20 cellular contexts compared by ENCODE assay signal in the genomic region with DNA sequence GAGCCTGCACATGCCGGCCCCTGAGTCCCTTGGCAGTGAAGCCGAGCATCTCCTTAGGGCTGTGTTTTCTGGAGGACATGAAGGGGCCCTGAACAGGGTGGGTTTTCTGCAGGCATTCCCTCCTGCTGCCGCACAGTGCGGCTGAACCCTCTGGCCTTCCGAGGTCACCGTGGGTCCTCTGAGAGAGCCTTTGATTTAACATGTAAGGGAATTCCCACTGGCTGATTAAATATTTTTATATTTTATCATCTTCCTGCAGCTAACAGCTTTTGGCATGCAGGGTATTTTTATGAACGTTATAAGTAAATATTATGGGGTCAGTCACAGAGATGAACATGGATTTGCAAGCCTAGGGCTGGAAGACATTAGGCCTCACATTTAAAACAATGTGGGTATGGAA.
DNase-seq lines count a peak whose midpoint lies in the region; ATAC-seq, FAIRE-seq and TF ChIP-seq lines count a peak whose summit lies in the region.
"Had no signal": no experiment of that assay in that cellular context is flagged by ENCODE, and none has a peak within 500 bp of the region (broad histone marks: within the 10 kb centered on the region; RNA-seq: fewer than 3 reads in every experiment).

No MANE protein-coding gene starts in this region.

- no peak for TF ChIP-seq EP300 in gastroesophageal sphincter (IDR thresholded peaks at IDR 0.05)

- H3K9me3 Mint-ChIP-seq in astrocyte (ENCODE audit: unreplicated experiment) = no peaks in the 10 kb centered on the region
- H3K9me3 Mint-ChIP-seq: activated B cell treated with CpG ODN at 0.5 μM for 24 hours; memory B cell; natural killer cell treated with Interleukin-12 subunit alpha and Interleukin-12 subunit beta and Interleukin-15 and Interleukin-18, amount 100 ng/mL, for 72 hours; T-helper 1 cell treated with Interleukin-12 subunit alpha and Interleukin-12 subunit beta and Interleukin-4 antibody, amounts not matched to agents 30 μg/mL and 1 μg/mL, for 36 hours had no signal

- H3K4me2 ChIP-seq in astrocyte (ENCODE audit: low read length) = no peak overlapping the region

- H3K4me3 ChIP-seq in astrocyte (ENCODE audit: insufficient read depth, low read depth, low read length) (no peak overlapping the region), gastroesophageal sphincter (no peak overlapping the region)

- peaks cover 8% of the 10 kb centered on the region for H3K4me1 Mint-ChIP-seq in astrocyte (ENCODE audit: low read depth, unreplicated experiment)
- H3K4me1 Mint-ChIP-seq: activated B cell treated with CpG ODN at 0.5 μM for 24 hours, B cell, memory B cell had no signal

- ATAC-seq in gastroesophageal sphincter (peak; percentile 2), HG03175 (IDR thresholded peaks at IDR 0.05; ENCODE audit: unreplicated experiment) (no peak), HG03460 (IDR thresholded peaks at IDR 0.05; ENCODE audit: unreplicated experiment) (no peak)

- no peak for TF ChIP-seq POLR2A in gastroesophageal sphincter (IDR thresholded peaks at IDR 0.05)

- H4K20me1 ChIP-seq in astrocyte (ENCODE audit: insufficient read depth, low read length) = no peaks in the 10 kb centered on the region

- no peak for FAIRE-seq in astrocyte (lab: Jason Lieb, UNC)

- intact Hi-C loops in head of caudate nucleus (cut with DNase I) = no loop called here

- no peaks in the 10 kb centered on the region for H3K9me3 ChIP-seq in astrocyte (ENCODE audit: insufficient read depth, low read depth, low read length)
- H3K9me3 ChIP-seq in gastroesophageal sphincter = no peaks in the 10 kb centered on the region

- H3K27me3 Mint-ChIP-seq in astrocyte (ENCODE audit: low read depth, unreplicated experiment) = no peaks in the 10 kb centered on the region

- H3K27me3 ChIP-seq in astrocyte (ENCODE audit: insufficient read depth, low read length) (no peaks in the 10 kb centered on the region), gastroesophageal sphincter (no peaks in the 10 kb centered on the region)

- peak overlapping the region; percentile 61 for H2AFZ ChIP-seq in astrocyte (ENCODE audit: low read depth, low read length)

- H3K27ac ChIP-seq in astrocyte (ENCODE audit: low read depth, low read length) (peak overlapping the region; percentile 70), gastroesophageal sphincter (peak overlapping the region in 3 of 4 donors; percentile 0 to 61 (median 50))

- H3K79me2 ChIP-seq in astrocyte (ENCODE audit: insufficient read depth, low read length) = no peaks in the 10 kb centered on the region

- H3K4me1 ChIP-seq in astrocyte (ENCODE audit: insufficient read depth, low read length) = peaks cover 13% of the 10 kb centered on the region
- H3K4me1 ChIP-seq in gastroesophageal sphincter = peaks cover 10 to 50% (median 11%) of the 10 kb centered on the region in 3 donors

- H3K4me3 Mint-ChIP-seq in astrocyte (ENCODE audit: unreplicated experiment) = no peak overlapping the region
- H3K4me3 Mint-ChIP-seq: activated B cell treated with CpG ODN at 0.5 μM for 24 hours; B cell; memory B cell; natural killer cell treated with Interleukin-12 subunit alpha and Interleukin-12 subunit beta and Interleukin-15 and Interleukin-18, amount 100 ng/mL, for 72 hours; T-helper 1 cell treated with Interleukin-12 subunit alpha and Interleukin-12 subunit beta and Interleukin-4 antibody, amounts not matched to agents 30 μg/mL and 1 μg/mL, for 36 hours had no signal

- TF ChIP-seq CTCF in astrocyte (IDR thresholded peaks at IDR 0.05; ENCODE audit: insufficient read depth, low read depth, low read length) (no peak), gastroesophageal sphincter (IDR thresholded peaks at IDR 0.05) (no peak)

- DNase-seq in GM03348 (ENCODE audit: low spot score) (peak; percentile 5), astrocyte (ENCODE audit: low read depth) (no peak), retina (peak; percentile 26), head of caudate nucleus (no peak)
- DNase-seq: activated B cell treated with CpG ODN at 0.5 μM for 24 hours; Calu3; central memory CD4-positive, alpha-beta T cell; effector memory CD4-positive, alpha-beta T cell; foreskin melanocyte; GDM1; NCI-H187; NCI-H510A treated with DMSO at 0.1 percent for 48 hours; SHP77 treated with DMSO at 0.1 percent for 48 hours had no signal

- WGBS in gastroesophageal sphincter (ENCODE audit: low coverage in 1 of 2), 2 donors = 48% methylated on average over 7 of the region's 7 CpGs; no CpG with 5 or more reads in 1 of the 2 donors

- H3K36me3 ChIP-seq in astrocyte (ENCODE audit: insufficient read depth, low read length) (no peaks in the 10 kb centered on the region), gastroesophageal sphincter (no peaks in the 10 kb centered on the region)

- H3K9ac ChIP-seq in astrocyte (ENCODE audit: low read length) = peak overlapping the region; percentile 45

- H3K27ac Mint-ChIP-seq in astrocyte (ENCODE audit: unreplicated experiment) = no peak overlapping the region
- H3K27ac Mint-ChIP-seq: activated B cell treated with CpG ODN at 0.5 μM for 24 hours; B cell; memory B cell; natural killer cell treated with Interleukin-12 subunit alpha and Interleukin-12 subunit beta and Interleukin-15 and Interleukin-18, amount 100 ng/mL, for 72 hours; T-helper 1 cell treated with Interleukin-12 subunit alpha and Interleukin-12 subunit beta and Interleukin-4 antibody, amounts not matched to agents 30 μg/mL and 1 μg/mL, for 36 hours had no signal

- H3K36me3 Mint-ChIP-seq in astrocyte (ENCODE audit: low read depth, unreplicated experiment) = no peaks in the 10 kb centered on the region
- H3K36me3 Mint-ChIP-seq: memory B cell; natural killer cell treated with Interleukin-12 subunit alpha and Interleukin-12 subunit beta and Interleukin-15 and Interleukin-18, amount 100 ng/mL, for 72 hours had no signal

Comparison
In these comparisons a context has a peak if more than half of its experiments do, and no peak if none do; other contexts are left out.
1. DNase-seq: peak in GM03348 (single experiment) and retina (single experiment); none in astrocyte (single experiment) and head of caudate nucleus (0 of 42).